Comparison of ENCODE assay signal across 20 cellular contexts in genomic region chr7:123795917-123796316, GRCh38. TPM values are rescaled to one million over a fixed set of nuclear protein-coding genes. Genes with fewer than 3 reads are reported as not detected.
DNase-seq lines count a peak whose midpoint lies in the region; ATAC-seq and TF ChIP-seq lines count a peak whose summit lies in the region.
"Had no signal": no experiment of that assay in that cellular context is flagged by ENCODE, and none has a peak within 500 bp of the region (broad histone marks: within the 10 kb centered on the region; RNA-seq: fewer than 3 reads in every experiment).

No MANE protein-coding gene starts in this region.

- H3K56ac ChIP-seq in H9 (ENCODE audit: insufficient read length, low read depth, low read length), result no peak overlapping the region

- H4K5ac ChIP-seq in H9 (ENCODE audit: insufficient read length, low read depth, low read length), result no peak overlapping the region

- intact Hi-C loops in left colon (cut with DNase I, micrococcal nuclease) (loop anchor here in 1 of 2 donors (5.0 kb wide), 1 partner anchor 66 kb away; no protein-coding TSS in a partner anchor), transverse colon (cut with DNase I; ENCODE audit: low total_unique reads) (no loop called here), PC-3 (cut with micrococcal nuclease) (loop anchor here (5.0 kb wide), 2 partner anchors 214 to 356 kb away; no protein-coding TSS in a partner anchor)

- TF ChIP-seq POLR2A in transverse colon (IDR thresholded peaks at IDR 0.05), result no peak

- no peak overlapping the region for H4K8ac ChIP-seq in H9 (replicated peaks; ENCODE audit: insufficient read length, low read depth, low read length)

- H3K79me1 ChIP-seq in H9 (ENCODE audit: insufficient read depth, low read depth, low read length, poor library complexity, severe bottlenecking), result no peaks in the 10 kb centered on the region

- H2BK5ac ChIP-seq in H9 (ENCODE audit: insufficient read length, low read length), result no peak overlapping the region

- peak; percentile 18 to 28 for DNase-seq in NCI-H526 (lab: John Stamatoyannopoulos, UW)
- DNase-seq in NCI-H526 treated with DMSO at 0.1 percent for 48 hours (lab: John Stamatoyannopoulos, UW), result no peak
- DNase-seq in NCI-H69 (lab: John Stamatoyannopoulos, UW), result peak; percentile 32
- no peak for DNase-seq in left colon
- no peak for DNase-seq in transverse colon
- DNase-seq in H9, result no peak
- no peak for DNase-seq in PC-3
- no peak for DNase-seq in activated CD4-positive, alpha-beta T cell treated with anti-CD3 and anti-CD28 coated beads, Interleukin-2, amount 50 U/mL, for 4 hours
- DNase-seq: CD4-positive, CD25-positive, alpha-beta regulatory T cell; CD8-positive, alpha-beta memory T cell; COR-L47; DMS79 treated with DMSO at 0.1 percent for 48 hours; GF-D8; KBM-7 had no signal

- H2BK15ac ChIP-seq in H9 (ENCODE audit: low read depth, low read length), result no peak overlapping the region

- no peak overlapping the region for H3K4me3 Mint-ChIP-seq in H9
- H3K4me3 Mint-ChIP-seq: B cell; CD4-positive, CD25-positive, alpha-beta regulatory T cell; CD8-positive, alpha-beta memory T cell; GM23338; IgD-negative memory B cell had no signal

- H2AFZ ChIP-seq in H9 (ENCODE audit: low read length), result no peak overlapping the region
- no peak overlapping the region for H2AFZ ChIP-seq in PC-3 (ENCODE audit: low read length)
- H2AFZ ChIP-seq: GM23338 had no signal

- no peak overlapping the region for H3K4ac ChIP-seq in H9 (ENCODE audit: low read depth, low read length)

- no peak overlapping the region for H3K4me3 ChIP-seq in transverse colon
- no peak overlapping the region for H3K4me3 ChIP-seq in PC-3 (ENCODE audit: low read length)
- H3K4me3 ChIP-seq: BLaER1 treated with 17β-estradiol and CSF1 and Interleukin-3, amounts not matched to agents 10 nM and 100 nM; GM23338 had no signal

- no peaks in the 10 kb centered on the region for H3K9me3 ChIP-seq in transverse colon
- no peaks in the 10 kb centered on the region for H3K9me3 ChIP-seq in H9 (ENCODE audit: control insufficient read depth, low read depth, low read length)
- H3K9me3 ChIP-seq in PC-3 (ENCODE audit: low read length), result no peaks in the 10 kb centered on the region
- H3K9me3 ChIP-seq: BLaER1 treated with 17β-estradiol and CSF1 and Interleukin-3, amounts not matched to agents 10 nM and 100 nM had no signal

- no peak overlapping the region for H2BK120ac ChIP-seq in H9 (ENCODE audit: low read depth, low read length, poor library complexity, severe bottlenecking)

- WGBS in transverse colon (ENCODE audit: low coverage in 1 of 2), 2 donors, result 38 to 45% methylated on average over 1 of the region's 1 CpG
- no CpG with 5 or more reads among the region's 1 CpG for WGBS in H9 (ENCODE audit: extremely low coverage, insufficient read length, low lambda C conversion rate)

- no peak for TF ChIP-seq CTCF in transverse colon (IDR thresholded peaks at IDR 0.05)
- TF ChIP-seq CTCF in H9 (conservative IDR thresholded peaks at IDR 0.05), result no peak
- TF ChIP-seq CTCF in PC-3 (conservative IDR thresholded peaks at IDR 0.05; ENCODE audit: low read depth, low read length), result no peak

- H3K14ac ChIP-seq in H9 (ENCODE audit: insufficient read depth, low read length), result no peak overlapping the region

- H3K9ac ChIP-seq in H9 (ENCODE audit: extremely low read depth, insufficient read length, low read length), result no peak overlapping the region
- H3K9ac ChIP-seq in PC-3 (ENCODE audit: low read length), result no peak overlapping the region
- H3K9ac ChIP-seq: BLaER1 treated with 17β-estradiol and CSF1 and Interleukin-3, amounts not matched to agents 10 nM and 100 nM had no signal

- H3K79me2 ChIP-seq in H9 (ENCODE audit: insufficient read depth, low read length), result no peaks in the 10 kb centered on the region
- H3K79me2 ChIP-seq in PC-3 (ENCODE audit: low read length), result no peaks in the 10 kb centered on the region

- no peaks in the 10 kb centered on the region for H3K27me3 Mint-ChIP-seq in H9 (ENCODE audit: low read depth)
- H3K27me3 Mint-ChIP-seq: B cell; CD4-positive, CD25-positive, alpha-beta regulatory T cell; CD8-positive, alpha-beta memory T cell; IgD-negative memory B cell had no signal

- no peak overlapping the region for H3K18ac ChIP-seq in H9 (ENCODE audit: insufficient read length, low read depth, low read length)

- no peak overlapping the region for H3T11ph ChIP-seq in H9 (ENCODE audit: low read length)

- H3K27ac ChIP-seq in transverse colon, result peak overlapping the region; percentile 52 to 77 (median 62)
- H3K27ac ChIP-seq in H9 (ENCODE audit: insufficient read length, low read depth, low read length), result no peak overlapping the region
- H3K27ac ChIP-seq in PC-3 (ENCODE audit: low read length), result no peak overlapping the region
- H3K27ac ChIP-seq: BLaER1 treated with 17β-estradiol and CSF1 and Interleukin-3, amounts not matched to agents 10 nM and 100 nM had no signal

- H3K4me1 ChIP-seq in transverse colon, result peaks cover 6 to 45% (median 18%) of the 10 kb centered on the region in 4 donors
- H3K4me1 ChIP-seq in H9 (ENCODE audit: insufficient read depth, low read length), result no peaks in the 10 kb centered on the region; the same call in none of the 2 replicates
- peaks cover 19% of the 10 kb centered on the region for H3K4me1 ChIP-seq in PC-3 (ENCODE audit: insufficient read depth, low read length)

- H2AK5ac ChIP-seq in H9 (ENCODE audit: insufficient read length, low read length), result no peak overlapping the region

- H4K20me1 ChIP-seq in H9 (ENCODE audit: control insufficient read depth, insufficient read depth, insufficient read length), result no peaks in the 10 kb centered on the region
- no peaks in the 10 kb centered on the region for H4K20me1 ChIP-seq in PC-3 (ENCODE audit: low read length)
- H4K20me1 ChIP-seq: BLaER1 treated with 17β-estradiol and CSF1 and Interleukin-3, amounts not matched to agents 10 nM and 100 nM had no signal

- no peaks in the 10 kb centered on the region for H3K36me3 ChIP-seq in transverse colon
- H3K36me3 ChIP-seq in PC-3 (ENCODE audit: low read depth, low read length), result no peaks in the 10 kb centered on the region
- H3K36me3 ChIP-seq: BLaER1 treated with 17β-estradiol and CSF1 and Interleukin-3, amounts not matched to agents 10 nM and 100 nM had no signal

- peaks cover 8 to 15% of the 10 kb centered on the region in 2 experiments for H3K4me1 Mint-ChIP-seq in H9
- H3K4me1 Mint-ChIP-seq: B cell; CD4-positive, CD25-positive, alpha-beta regulatory T cell; CD8-positive, alpha-beta memory T cell had no signal

- ATAC-seq in left colon (peak; percentile 67), PC-3 (no peak)
- ATAC-seq: GM23338, HCT116 had no signal

- H3K27me3 ChIP-seq in transverse colon (no peaks in the 10 kb centered on the region), H9 (ENCODE audit: insufficient read depth, low read length) (no peaks in the 10 kb centered on the region), PC-3 (ENCODE audit: low read length) (no peaks in the 10 kb centered on the region)
- H3K27me3 ChIP-seq: BLaER1 treated with 17β-estradiol and CSF1 and Interleukin-3, amounts not matched to agents 10 nM and 100 nM had no signal

- POLR2A ChIA-PET in PC-3 (lab: Charles Lee; ENCODE audit: unreplicated experiment), result interaction anchor here (0.6 kb wide), 1 partner anchor 149 kb away, joined by 5 read pairs; no protein-coding TSS in a partner anchor

- no peak overlapping the region for H3K27ac Mint-ChIP-seq in H9
- H3K27ac Mint-ChIP-seq: B cell; CD4-positive, CD25-positive, alpha-beta regulatory T cell; CD8-positive, alpha-beta memory T cell; GM23338; IgD-negative memory B cell had no signal

- H3K23me2 ChIP-seq in H9 (ENCODE audit: insufficient read length, low read depth, low read length, poor library complexity, severe bottlenecking), result no peaks in the 10 kb centered on the region

- TF ChIP-seq EP300 in transverse colon (IDR thresholded peaks at IDR 0.05; ENCODE audit: low read depth), result no peak

- peaks cover 0 to 12% (median 5%) of the 10 kb centered on the region in 3 experiments; a peak in 3 of 7 replicates for H3K36me3 Mint-ChIP-seq in H9 (ENCODE audit: insufficient read depth in 1 of 3, low read depth in 3 of 3)
- H3K36me3 Mint-ChIP-seq: CD4-positive, CD25-positive, alpha-beta regulatory T cell; CD8-positive, alpha-beta memory T cell had no signal

- H3K23ac ChIP-seq in H9 (ENCODE audit: insufficient read length, low read depth, low read length), result no peak overlapping the region

- no peaks in the 10 kb centered on the region for H3F3A ChIP-seq in PC-3 (ENCODE audit: low read length, unreplicated experiment)

- peaks cover 3 to 4% of the 10 kb centered on the region in 2 experiments; a peak in 4 of 5 replicates for H3K9me3 Mint-ChIP-seq in H9
- H3K9me3 Mint-ChIP-seq: CD4-positive, CD25-positive, alpha-beta regulatory T cell; IgD-negative memory B cell had no signal

- H2BK20ac ChIP-seq in H9 (ENCODE audit: low read depth, low read length, poor library complexity, severe bottlenecking), result no peak overlapping the region

- no peaks in the 10 kb centered on the region for H3K9me2 ChIP-seq in PC-3 (replicated peaks; ENCODE audit: low read length)

- in situ Hi-C loops in transverse colon (cut with MboI; ENCODE audit: low pct_ligation_motif_present in 1 of 4, low pct_unique_long_range_greater_than_20kb in 1 of 4, low sequenced_read_pairs in 3 of 4), result loop anchor here in 1 of 4 donors (25.0 kb wide), 1 partner anchor 109 kb away; no protein-coding TSS in a partner anchor

- no peak overlapping the region for H4K91ac ChIP-seq in H9 (ENCODE audit: insufficient read length, low read depth, low read length)

- CTCF ChIA-PET in PC-3 (lab: Charles Lee), result no interaction called here

- no TSS peak for BruUV-seq in PC-3 (replicated peaks; lab: Mats Ljungman, UMichigan)

- H2BK12ac ChIP-seq in H9 (ENCODE audit: insufficient read length, low read depth, low read length), result no peak overlapping the region

- H3K4me2 ChIP-seq in H9 (ENCODE audit: insufficient read depth, insufficient read length, low read length), result no peak overlapping the region
- no peak overlapping the region for H3K4me2 ChIP-seq in PC-3 (ENCODE audit: low read length)
- H3K4me2 ChIP-seq: BLaER1 treated with 17β-estradiol and CSF1 and Interleukin-3, amounts not matched to agents 10 nM and 100 nM; GM23338 had no signal

RNA-seq across cellular contexts. Expression of gene WASL, which starts 47.1 kb away (rescaled TPM):
- 100 to 1,000 TPM in 1 of 2 donors, 10 to 100 TPM in 1; 93.3 to 108 TPM for total RNA-seq in left colon
- total RNA-seq in transverse colon, result 10 to 100 TPM; 30.1 to 97.8 (median 65.7) TPM
- total RNA-seq in H9 (2021), result 39.3 and 41.9 TPM in 2 replicates
- total RNA-seq in PC-3 (2014; rRNA removed), result 8.5 and 10.9 TPM in 2 replicates

RNA-seq across cellular contexts. Expression of gene HYAL4, which starts 49.1 kb away (rescaled TPM):
- total RNA-seq in left colon (not detected), transverse colon (not detected), H9 (2021) (not detected in 2 replicates), PC-3 (2014; rRNA removed) (0.26 and 0.98 TPM in 2 replicates)
- total RNA-seq: A172; B cell; CD4-positive, CD25-positive, alpha-beta regulatory T cell; CD8-positive, alpha-beta memory T cell; GM23338 had no signal

Comparison
In these comparisons a context has a peak if more than half of its experiments do, and no peak if none do; other contexts are left out.
1. DNase-seq: peak in NCI-H526 (2 of 2) and NCI-H69 (single experiment); none in NCI-H526 treated with DMSO at 0.1 percent for 48 hours (single experiment), left colon (0 of 2), transverse colon (single experiment), H9 (single experiment), PC-3 (single experiment) and activated CD4-positive, alpha-beta T cell treated with anti-CD3 and anti-CD28 coated beads, Interleukin-2, amount 50 U/mL, for 4 hours (0 of 2).
2. H3K27ac ChIP-seq: peak in transverse colon (4 of 4); none in H9 (single experiment) and PC-3 (single experiment).